9 cellular contexts compared by ENCODE assay signal in the genomic region with DNA sequence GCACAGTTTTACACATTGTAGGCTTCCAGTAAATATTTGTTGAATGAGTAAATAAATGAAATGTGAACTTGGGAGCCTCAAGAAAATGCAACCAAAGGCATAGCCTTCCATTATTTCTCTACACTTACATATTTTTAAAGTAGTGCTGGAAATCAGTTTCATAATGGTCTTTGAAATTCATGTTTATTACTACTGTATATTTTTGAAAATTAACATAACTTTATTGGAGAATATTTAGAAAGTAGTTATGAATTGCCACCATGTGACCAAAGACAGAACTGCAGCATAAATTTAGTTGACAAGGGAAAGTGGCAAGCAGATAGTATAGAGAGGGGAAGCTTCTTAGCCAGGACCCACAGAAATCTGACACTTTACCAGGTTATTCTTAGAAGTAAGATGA. TPM values are rescaled to one million over a fixed set of nuclear protein-coding genes. Genes with fewer than 3 reads are reported as not detected.
DNase-seq lines count a peak whose midpoint lies in the region; ATAC-seq and TF ChIP-seq lines count a peak whose summit lies in the region.
"Had no signal": no experiment of that assay in that cellular context is flagged by ENCODE, and none has a peak within 500 bp of the region (broad histone marks: within the 10 kb centered on the region; RNA-seq: fewer than 3 reads in every experiment).

No MANE protein-coding gene starts in this region.

- H3K4me1 ChIP-seq in BE2C, result no peaks in the 10 kb centered on the region
- no peaks in the 10 kb centered on the region for H3K4me1 ChIP-seq in Peyer's patch

- TF ChIP-seq POLR2A in Peyer's patch (IDR thresholded peaks at IDR 0.05), result no peak

- no peak for DNase-seq in BE2C
- no peak for DNase-seq in Peyer's patch
- peak; percentile 24 for DNase-seq in globus pallidus (ENCODE audit: low spot score)
- DNase-seq in activated naive CD4-positive, alpha-beta T cell treated with Interleukin-2 at 50 U/mL for 16 hours, result no peak
- no peak for DNase-seq in stimulated activated CD4-positive, alpha-beta T cell treated with anti-CD3 and anti-CD28 coated beads, Interleukin-4, amount 100 ng/mL, for 1 hour
- DNase-seq in NCI-H146 treated with DMSO at 0.1 percent for 48 hours (lab: John Stamatoyannopoulos, UW; ENCODE audit: unreplicated experiment), result no peak
- no peak for DNase-seq in cerebellar nuclear complex (lab: John Stamatoyannopoulos, UW)

- H3K9me3 ChIP-seq in BE2C (no peaks in the 10 kb centered on the region), Peyer's patch (no peaks in the 10 kb centered on the region)

- ATAC-seq in GM18907 (IDR thresholded peaks at IDR 0.05; ENCODE audit: unreplicated experiment), result peak; percentile 65
- ATAC-seq: effector memory CD8-positive, alpha-beta T cell had no signal

- H3K27me3 ChIP-seq in BE2C, result no peaks in the 10 kb centered on the region
- H3K27me3 ChIP-seq in Peyer's patch, result no peaks in the 10 kb centered on the region

- H3K4me3 ChIP-seq in BE2C (ENCODE audit: low read depth, low read length) (no peak overlapping the region), Peyer's patch (no peak overlapping the region)

- H3K27ac ChIP-seq in Peyer's patch, result no peak overlapping the region

- H3K36me3 ChIP-seq in BE2C, result no peaks in the 10 kb centered on the region
- H3K36me3 ChIP-seq in Peyer's patch, result no peaks in the 10 kb centered on the region

- peak; percentile 24 for TF ChIP-seq CTCF in BE2C (IDR thresholded peaks at IDR 0.05; ENCODE audit: low read depth, low read length)
- TF ChIP-seq CTCF in Peyer's patch (IDR thresholded peaks at IDR 0.05), result peak in 4 of 6 experiments; percentile 13 to 42 (median 36)

RNA-seq across cellular contexts. Expression of a gene that starts 6.4 kb away (rescaled TPM):
- polyA plus RNA-seq in BE2C (2012; ENCODE audit: insufficient read depth, insufficient read length, low read depth), result 56.4 TPM
- 10 to 100 TPM; 14.7 to 74.3 (median 22.9) TPM for total RNA-seq in Peyer's patch

RNA-seq across cellular contexts. Expression of a gene that starts 28.0 kb away (rescaled TPM):
- polyA plus RNA-seq in BE2C (2012; ENCODE audit: insufficient read depth, insufficient read length, low read depth), result 0.77 TPM
- not detected for total RNA-seq in Peyer's patch

RNA-seq across cellular contexts. Expression of a gene that starts 33.6 kb away (rescaled TPM):
- 78.5 TPM for polyA plus RNA-seq in BE2C (2012; ENCODE audit: insufficient read depth, insufficient read length, low read depth)
- 10 to 100 TPM in 2 of 4 donors, 1 to 10 TPM in 2; 4.4 to 16.5 (median 10.2) TPM for total RNA-seq in Peyer's patch
